In genomic region chr10:86177483-86178155, GRCh38 we compare ENCODE assay signal across 23 cellular contexts.
DNase-seq lines count a peak whose midpoint lies in the region; ATAC-seq, FAIRE-seq and TF ChIP-seq lines count a peak whose summit lies in the region.
"Had no signal": no experiment of that assay in that cellular context is flagged by ENCODE, and none has a peak within 500 bp of the region (broad histone marks: within the 10 kb centered on the region; RNA-seq: fewer than 3 reads in every experiment).

No MANE protein-coding gene starts in this region.

- TF ChIP-seq EP300 in GM12878 (IDR thresholded peaks at IDR 0.05; ENCODE audit: borderline replicate concordance in 1 of 2, control insufficient read depth in 1 of 2, low read depth in 2 of 2, low read length in 2 of 2) = no peak

- WGBS in GM12878 (ENCODE audit: insufficient coverage, insufficient replicate concordance, low lambda C conversion rate, missing lambda C conversion rate) = 53% methylated on average over 12 of the region's 12 CpGs

- DNase-seq in GM12878 (ENCODE audit: low read depth, low spot score) (no peak), globus pallidus (ENCODE audit: low spot score) (peak; percentile 63), pons (ENCODE audit: low spot score) (peak; percentile 77), superior temporal gyrus (ENCODE audit: extremely low spot score) (peak; percentile 38), H7 (no peak), neural progenitor cell (ENCODE audit: low spot score) (no peak)
- no peak for DNase-seq in stimulated activated CD4-positive, alpha-beta T cell treated with anti-CD3 and anti-CD28 coated beads, Interleukin-12 subunit alpha, Interleukin-12 subunit beta, amount 100 ng/mL, for 4 hours
- DNase-seq: COR-L47; DMS79; MM.1S; NCI-H1092; NCI-H2029; NCI-H2227 treated with DMSO at 0.1 percent for 48 hours; NCI-H510A treated with DMSO at 0.1 percent for 48 hours; NCI-H774; NK-92 treated with Interleukin-12 subunit alpha and Interleukin-12 subunit beta, amount 100 ng/mL, for 24 hours; SHP77 treated with DMSO at 0.1 percent for 48 hours had no signal

- TF ChIP-seq RAD21 in GM12878 (IDR thresholded peaks at IDR 0.05; ENCODE audit: insufficient read depth, low read depth, low read length) = no peak

- SMC1A ChIA-PET in GM12878 (lab: Charles Lee; ENCODE audit: uncharacterized antibody, unreplicated experiment) = no interaction called here

- in situ Hi-C loops in GM12878 (cut with MboI) = no loop called here

- TF ChIP-seq CTCF in GM12878 (IDR thresholded peaks at IDR 0.05 in 2 of 3, conservative IDR thresholded peaks at IDR 0.05 in 1 of 3; ENCODE audit: control insufficient read depth in 2 of 3, extremely low read depth in 1 of 3, insufficient read depth in 1 of 3, low read depth in 3 of 3, low read length in 3 of 3) (no peak), neural progenitor cell (IDR thresholded peaks at IDR 0.05) (no peak)

- no peak overlapping the region for H3K27ac Mint-ChIP-seq in neural progenitor cell
- H3K27ac Mint-ChIP-seq: CD4-positive, alpha-beta T cell; H9 had no signal

- H2AFZ ChIP-seq in GM12878 (ENCODE audit: control insufficient read depth, low read depth, low read length) (no peak overlapping the region), neural progenitor cell (replicated peaks) (no peak overlapping the region)

- FAIRE-seq in GM12878 (lab: Jason Lieb, UNC) = no peak
- FAIRE-seq: GM12891, K562 had no signal

- H3K4me1 ChIP-seq in GM12878 (ENCODE audit: control insufficient read depth, insufficient read depth, low read length) (no peaks in the 10 kb centered on the region), neural progenitor cell (no peaks in the 10 kb centered on the region)
- H3K4me1 ChIP-seq: BLaER1 had no signal

- no peaks in the 10 kb centered on the region for H3K27me3 Mint-ChIP-seq in neural progenitor cell (ENCODE audit: insufficient read depth, low read depth)

- H3K9ac ChIP-seq in GM12878 (ENCODE audit: control insufficient read depth, insufficient read depth, low read length) (no peak overlapping the region), neural progenitor cell (no peak overlapping the region)
- H3K9ac ChIP-seq: BLaER1 had no signal

- H3K27ac ChIP-seq in GM12878 (ENCODE audit: control insufficient read depth, insufficient read depth) (no peak overlapping the region), neural progenitor cell (no peak overlapping the region)
- H3K27ac ChIP-seq: BLaER1, RWPE1 had no signal

- H3K9me3 ChIP-seq in GM12878 (replicated peaks; ENCODE audit: control insufficient read depth, insufficient read depth, low read length) = no peaks in the 10 kb centered on the region
- H3K9me3 ChIP-seq in neural progenitor cell (ENCODE audit: low read depth) = no peaks in the 10 kb centered on the region

- CTCF ChIA-PET in GM12878 (lab: Yijun Ruan, JAX) = no interaction called here

- intact Hi-C loops in GM12878 (cut with micrococcal nuclease; ENCODE audit: unreplicated experiment) = no loop called here

- no TSS peak for BruUV-seq in GM12878 (replicated peaks; lab: Mats Ljungman, UMichigan)

- H4K20me1 ChIP-seq in GM12878 (ENCODE audit: control insufficient read depth, insufficient read depth) (no peaks in the 10 kb centered on the region), neural progenitor cell (ENCODE audit: low read depth) (no peaks in the 10 kb centered on the region)
- H4K20me1 ChIP-seq: BLaER1 had no signal

- H3K4me2 ChIP-seq in GM12878 (ENCODE audit: control insufficient read depth, insufficient read depth) = no peak overlapping the region
- no peak overlapping the region for H3K4me2 ChIP-seq in neural progenitor cell
- H3K4me2 ChIP-seq: BLaER1 had no signal

- TF ChIP-seq POLR2A in GM12878 (IDR thresholded peaks at IDR 0.05; ENCODE audit: low read depth, low read length) = no peak

- RAD21 ChIA-PET in GM12878 (lab: Charles Lee; ENCODE audit: unreplicated experiment) = no interaction called here

- no peaks in the 10 kb centered on the region for H3K36me3 Mint-ChIP-seq in neural progenitor cell

- H3K79me2 ChIP-seq in GM12878 (ENCODE audit: control insufficient read depth, insufficient read depth, low read length) = no peaks in the 10 kb centered on the region
- H3K79me2 ChIP-seq in neural progenitor cell (ENCODE audit: low read depth) = no peaks in the 10 kb centered on the region

- H3K4me1 Mint-ChIP-seq in neural progenitor cell = no peaks in the 10 kb centered on the region

- no peaks in the 10 kb centered on the region for H3F3A ChIP-seq in neural progenitor cell (ENCODE audit: low read depth)

- H3K27me3 ChIP-seq in GM12878 (replicated peaks in 1 of 2; ENCODE audit: control insufficient read depth in 2 of 2, insufficient read depth in 2 of 2, low read length in 1 of 2) = peaks cover 0 to 7% of the 10 kb centered on the region in 2 experiments
- no peaks in the 10 kb centered on the region for H3K27me3 ChIP-seq in H7 (ENCODE audit: control insufficient read depth, insufficient read depth, low read length)
- no peaks in the 10 kb centered on the region for H3K27me3 ChIP-seq in neural progenitor cell
- H3K27me3 ChIP-seq: BLaER1 had no signal

- POLR2A ChIA-PET in GM12878 (lab: Charles Lee) = no interaction called here

- no peaks in the 10 kb centered on the region for H3K9me3 Mint-ChIP-seq in neural progenitor cell
- H3K9me3 Mint-ChIP-seq: CD4-positive, alpha-beta T cell; H9 had no signal

- H3K4me3 ChIP-seq in GM12878 (no peak overlapping the region), H7 (ENCODE audit: insufficient read depth, low read depth, low read length) (no peak overlapping the region), neural progenitor cell (no peak overlapping the region)
- H3K4me3 ChIP-seq: BLaER1, K562 had no signal

- H3K36me3 ChIP-seq in GM12878 (ENCODE audit: control insufficient read depth in 2 of 2, insufficient read depth in 2 of 2, low read length in 1 of 2) (no peaks in the 10 kb centered on the region), H7 (replicated peaks; ENCODE audit: control insufficient read depth, insufficient read depth, low read length) (no peaks in the 10 kb centered on the region), neural progenitor cell (no peaks in the 10 kb centered on the region)
- H3K36me3 ChIP-seq: BLaER1 had no signal

- no peak overlapping the region for H3K4me3 Mint-ChIP-seq in neural progenitor cell
- H3K4me3 Mint-ChIP-seq: CD4-positive, alpha-beta T cell had no signal

- no peak for ATAC-seq in GM12878

TF ChIP-seq in GM12878, 131 proteins besides CTCF, POLR2A, EP300 and RAD21:
- TF ChIP-seq BCL3 (IDR thresholded peaks at IDR 0.05; ENCODE audit: borderline replicate concordance, insufficient read depth, low read depth, low read length, poor library complexity, severe bottlenecking) (peak; percentile 19), SKIL (IDR thresholded peaks at IDR 0.05; ENCODE audit: low read depth, poor library complexity, severe bottlenecking) (no peak)

Comparison
In these comparisons a context has a peak if more than half of its experiments do, and no peak if none do; other contexts are left out.
1. DNase-seq: peak in globus pallidus (single experiment), pons (single experiment) and superior temporal gyrus (single experiment); none in GM12878 (single experiment), H7 (single experiment), neural progenitor cell (single experiment) and stimulated activated CD4-positive, alpha-beta T cell treated with anti-CD3 and anti-CD28 coated beads, Interleukin-12 subunit alpha, Interleukin-12 subunit beta, amount 100 ng/mL, for 4 hours (single experiment).